Comparison of ENCODE assay signal across 9 cellular contexts in genomic region chr1:235923466-235924008, GRCh38. TPM values are rescaled to one million over a fixed set of nuclear protein-coding genes. Genes with fewer than 3 reads are reported as not detected.
DNase-seq lines count a peak whose midpoint lies in the region; ATAC-seq and TF ChIP-seq lines count a peak whose summit lies in the region.
"Had no signal": no experiment of that assay in that cellular context is flagged by ENCODE, and none has a peak within 500 bp of the region (broad histone marks: within the 10 kb centered on the region; RNA-seq: fewer than 3 reads in every experiment).

No MANE protein-coding gene starts in this region.

- H3K4me3 ChIP-seq in adipocyte (ENCODE audit: low read length) = no peak overlapping the region
- H3K4me3 ChIP-seq in heart left ventricle = no peak overlapping the region
- H3K4me3 ChIP-seq in coronary artery = no peak overlapping the region

- H3K4me1 Mint-ChIP-seq in activated T-cell treated with anti-CD3 and anti-CD28 coated beads, Interleukin-2, amount 50 U/mL, for 4 hours (ENCODE audit: low read depth) = peaks cover 44% of the 10 kb centered on the region
- peaks cover 36% of the 10 kb centered on the region for H3K4me1 Mint-ChIP-seq in stimulated activated effector memory CD8-positive, alpha-beta T cell treated with anti-CD3 and anti-CD28 coated beads, Interleukin-12 subunit alpha, Interleukin-12 subunit beta, amount 100 ng/mL, for 72 hours

- no peak overlapping the region for H3K9ac ChIP-seq in adipocyte (ENCODE audit: low read length)

- 38 to 52% (median 43%) methylated on average over 6 of the region's 6 CpGs for WGBS in heart left ventricle, 4 donors

- POLR2A ChIA-PET in HEK293T (lab: Yijun Ruan, JAX) = no interaction called here

- TF ChIP-seq CTCF in heart left ventricle (IDR thresholded peaks at IDR 0.05) = no peak
- no peak for TF ChIP-seq CTCF in coronary artery (IDR thresholded peaks at IDR 0.05)

- H3K9me3 ChIP-seq in adipocyte (ENCODE audit: control insufficient read depth, low read length) (no peaks in the 10 kb centered on the region), heart left ventricle (no peaks in the 10 kb centered on the region)

- H3K4me3 Mint-ChIP-seq in activated T-cell treated with anti-CD3 and anti-CD28 coated beads, Interleukin-2, amount 50 U/mL, for 4 hours = peak overlapping the region; percentile 46
- H3K4me3 Mint-ChIP-seq in stimulated activated effector memory CD8-positive, alpha-beta T cell treated with anti-CD3 and anti-CD28 coated beads, Interleukin-12 subunit alpha, Interleukin-12 subunit beta, amount 100 ng/mL, for 72 hours = no peak overlapping the region

- H3K27ac ChIP-seq in heart left ventricle (no peak overlapping the region), coronary artery (no peak overlapping the region)

- H3K27me3 ChIP-seq in adipocyte (replicated peaks; ENCODE audit: control insufficient read depth, insufficient read depth, low read length) (no peaks in the 10 kb centered on the region), heart left ventricle (no peaks in the 10 kb centered on the region)

- H3K27ac Mint-ChIP-seq in stimulated activated effector memory CD8-positive, alpha-beta T cell treated with anti-CD3 and anti-CD28 coated beads, Interleukin-12 subunit alpha, Interleukin-12 subunit beta, amount 100 ng/mL, for 72 hours = peak overlapping the region; percentile 65

- peaks cover 25% of the 10 kb centered on the region for H3K4me1 ChIP-seq in adipocyte (ENCODE audit: control insufficient read depth, insufficient read depth, low read length)
- H3K4me1 ChIP-seq in heart left ventricle = peaks cover 0 to 43% (median 3%) of the 10 kb centered on the region in 12 donors

- TF ChIP-seq POLR2A in heart left ventricle (IDR thresholded peaks at IDR 0.05) = no peak

- ATAC-seq in activated T-cell treated with anti-CD3 and anti-CD28 coated beads, Interleukin-2, amount 50 U/mL, for 4 hours = peak; percentile 73 to 74
- ATAC-seq in stimulated activated effector memory CD8-positive, alpha-beta T cell treated with anti-CD3 and anti-CD28 coated beads, Interleukin-12 subunit alpha, Interleukin-12 subunit beta, amount 100 ng/mL, for 72 hours = peak; percentile 81
- no peak for ATAC-seq in heart left ventricle

- peak; percentile 12 for DNase-seq in activated T-cell treated with anti-CD3 and anti-CD28 coated beads, Interleukin-2, amount 50 U/mL, for 4 hours
- DNase-seq in activated T-cell treated with anti-CD3 and anti-CD28 coated beads for 4 hours = no peak
- peak; percentile 74 to 92 for DNase-seq in NCI-H2081 (lab: John Stamatoyannopoulos, UW)
- DNase-seq in adipocyte (ENCODE audit: low read depth) = peak; percentile 62
- DNase-seq in stimulated activated effector memory CD8-positive, alpha-beta T cell treated with anti-CD3 and anti-CD28 coated beads, Interleukin-12 subunit alpha, Interleukin-12 subunit beta, amount 100 ng/mL, for 72 hours (ENCODE audit: low spot score in 2 of 2) = no peak
- no peak for DNase-seq in HEK293T (ENCODE audit: extremely low spot score)
- DNase-seq in heart left ventricle = no peak
- no peak for DNase-seq in coronary artery (ENCODE audit: low spot score)
- DNase-seq: activated CD8-positive, alpha-beta memory T cell treated with anti-CD3 and anti-CD28 coated beads, Interleukin-2, amount 50 U/mL, for 48 hours had no signal

- H3K36me3 Mint-ChIP-seq in activated T-cell treated with anti-CD3 and anti-CD28 coated beads, Interleukin-2, amount 50 U/mL, for 4 hours (ENCODE audit: insufficient read depth) = no peaks in the 10 kb centered on the region
- H3K36me3 Mint-ChIP-seq in stimulated activated effector memory CD8-positive, alpha-beta T cell treated with anti-CD3 and anti-CD28 coated beads, Interleukin-12 subunit alpha, Interleukin-12 subunit beta, amount 100 ng/mL, for 72 hours = no peaks in the 10 kb centered on the region

- no peaks in the 10 kb centered on the region for H3K27me3 Mint-ChIP-seq in activated T-cell treated with anti-CD3 and anti-CD28 coated beads, Interleukin-2, amount 50 U/mL, for 4 hours (ENCODE audit: low read depth)

- H3K9me3 Mint-ChIP-seq in activated T-cell treated with anti-CD3 and anti-CD28 coated beads, Interleukin-2, amount 50 U/mL, for 4 hours = no peaks in the 10 kb centered on the region
- H3K9me3 Mint-ChIP-seq in stimulated activated effector memory CD8-positive, alpha-beta T cell treated with anti-CD3 and anti-CD28 coated beads, Interleukin-12 subunit alpha, Interleukin-12 subunit beta, amount 100 ng/mL, for 72 hours = no peaks in the 10 kb centered on the region

- intact Hi-C loops in heart left ventricle (cut with DNase I) = no loop called here

- CTCF ChIA-PET in HEK293T (lab: Yijun Ruan, JAX) = interaction anchor here (1.0 kb wide), 1 partner anchor 11 kb away, joined by 3 read pairs; no protein-coding TSS in a partner anchor

- H3K36me3 ChIP-seq in adipocyte (ENCODE audit: control insufficient read depth, insufficient read depth, low read length, severe bottlenecking) (no peaks in the 10 kb centered on the region), heart left ventricle (no peaks in the 10 kb centered on the region)

TF ChIP-seq in HEK293T, 16 proteins besides CTCF, POLR2A, EP300 and RAD21:
- TF ChIP-seq SP1 (IDR thresholded peaks at IDR 0.05) (no peak), TARDBP (IDR thresholded peaks at IDR 0.05) (no peak), ARNT (IDR thresholded peaks at IDR 0.05) (no peak), ZNF384 (IDR thresholded peaks at IDR 0.05) (no peak), LEF1 (IDR thresholded peaks at IDR 0.05; ENCODE audit: borderline replicate concordance) (no peak)
TF ChIP-seq in HEK293T: peak in this region for 0.

RNA-seq across cellular contexts. Expression of gene LYST, which starts 56.8 kb away (rescaled TPM):
- 10 to 100 TPM; 30.3 to 35.2 (median 33.7) TPM for total RNA-seq in activated T-cell treated with anti-CD3 and anti-CD28 coated beads, Interleukin-2, amount 50 U/mL, for 4 hours
- total RNA-seq in heart left ventricle = 10 to 100 TPM in 6 of 9 donors, 1 to 10 TPM in 3; 6.9 to 22.5 (median 12.0) TPM
- 1 to 10 TPM; 3.4 to 4.0 TPM for polyA plus RNA-seq in heart left ventricle

Comparison
In these comparisons a context has a peak if more than half of its experiments do, and no peak if none do; other contexts are left out.
1. DNase-seq: peak in activated T-cell treated with anti-CD3 and anti-CD28 coated beads, Interleukin-2, amount 50 U/mL, for 4 hours (single experiment), NCI-H2081 (2 of 2) and adipocyte (single experiment); none in activated T-cell treated with anti-CD3 and anti-CD28 coated beads for 4 hours (single experiment), stimulated activated effector memory CD8-positive, alpha-beta T cell treated with anti-CD3 and anti-CD28 coated beads, Interleukin-12 subunit alpha, Interleukin-12 subunit beta, amount 100 ng/mL, for 72 hours (0 of 2), HEK293T (single experiment), heart left ventricle (0 of 5) and coronary artery (single experiment).
2. ATAC-seq: peak in activated T-cell treated with anti-CD3 and anti-CD28 coated beads, Interleukin-2, amount 50 U/mL, for 4 hours (2 of 2) and stimulated activated effector memory CD8-positive, alpha-beta T cell treated with anti-CD3 and anti-CD28 coated beads, Interleukin-12 subunit alpha, Interleukin-12 subunit beta, amount 100 ng/mL, for 72 hours (single experiment); none in heart left ventricle (0 of 4).